In genomic region chr12:47725893-47726292, GRCh38 we compare ENCODE assay signal across 1 cellular context.
TF ChIP-seq lines count a peak whose summit lies in the region.

No MANE protein-coding gene starts in this region.

TF ChIP-seq in WTC11, 78 proteins besides CTCF, POLR2A, EP300 and RAD21 (continued from another document):
- TF ChIP-seq ZNF425 (CRISPR knock-in tag; conservative IDR thresholded peaks at IDR 0.05) (no peak), PRDM15 (CRISPR knock-in tag; IDR thresholded peaks at IDR 0.05) (no peak), PREB (CRISPR knock-in tag; IDR thresholded peaks at IDR 0.05; ENCODE audit: borderline replicate concordance) (no peak), E2F1 (CRISPR knock-in tag; IDR thresholded peaks at IDR 0.05) (no peak), ZNF532 (CRISPR knock-in tag; IDR thresholded peaks at IDR 0.05; ENCODE audit: borderline replicate concordance) (no peak), ATF6 (CRISPR knock-in tag; IDR thresholded peaks at IDR 0.05) (no peak)
